In the genomic region with DNA sequence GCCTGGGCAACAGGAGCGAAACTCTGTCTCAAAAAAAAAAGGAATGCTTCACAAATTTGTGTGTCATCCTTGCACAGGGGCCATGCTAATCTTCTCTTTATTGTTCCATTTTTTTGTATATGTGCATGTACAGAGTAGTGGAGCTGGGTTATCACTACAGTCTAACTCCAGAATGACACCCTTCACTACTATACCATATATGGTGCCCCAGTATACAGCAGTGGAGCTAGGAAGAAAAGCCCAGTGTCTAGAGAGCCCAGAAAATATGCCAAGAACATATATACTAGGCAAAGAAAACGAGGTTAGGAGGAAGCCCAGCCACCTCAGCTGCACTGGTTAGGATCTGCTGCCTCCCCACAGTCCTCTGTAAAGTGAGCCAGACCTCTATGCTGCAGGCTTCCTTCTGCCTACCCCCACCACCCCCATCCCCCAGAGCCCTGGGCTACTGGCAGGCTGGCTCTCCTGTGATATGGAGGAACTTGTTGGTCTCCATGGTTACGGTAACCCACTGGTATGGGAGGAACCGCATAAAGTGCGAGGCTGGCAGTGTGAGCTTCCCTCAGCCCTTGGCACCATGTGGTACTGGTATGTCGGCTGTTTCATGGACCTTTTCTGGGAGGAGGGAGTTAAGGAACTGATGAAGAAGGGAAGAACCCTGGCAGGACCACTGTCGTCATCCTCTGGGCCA, we compare ENCODE assay signal across 9 cellular contexts. TPM values are rescaled to one million over a fixed set of nuclear protein-coding genes. Genes with fewer than 3 reads are reported as not detected.
DNase-seq lines count a peak whose midpoint lies in the region; ATAC-seq, FAIRE-seq and TF ChIP-seq lines count a peak whose summit lies in the region.
"Had no signal": no experiment of that assay in that cellular context is flagged by ENCODE, and none has a peak within 500 bp of the region (broad histone marks: within the 10 kb centered on the region; RNA-seq: fewer than 3 reads in every experiment).

No MANE protein-coding gene starts in this region.

- H3K4me2 ChIP-seq in H1 (ENCODE audit: insufficient read depth in 1 of 2, low read depth in 2 of 2, low read length in 2 of 2) (peak overlapping the region; percentile 26 to 53; a peak in 3 of 4 replicates), neural cell (ENCODE audit: low read length) (no peak overlapping the region), neuronal stem cell (ENCODE audit: insufficient read depth, low read length, poor library complexity, severe bottlenecking) (no peak overlapping the region)

- ATAC-seq in GM18858 (IDR thresholded peaks at IDR 0.05; ENCODE audit: unreplicated experiment) = no peak

- H2BK12ac ChIP-seq in H1 (ENCODE audit: low read depth, low read length) = no peak overlapping the region; the same call in 1 of the 2 replicates
- H2BK12ac ChIP-seq in neuronal stem cell (ENCODE audit: low read length) = no peak overlapping the region

- FAIRE-seq in H1 (lab: Jason Lieb, UNC) = peak; percentile 88
- FAIRE-seq: GM12891 had no signal

- H2AK5ac ChIP-seq in H1 (ENCODE audit: low read depth, low read length) (no peak overlapping the region), neuronal stem cell (ENCODE audit: low read depth, low read length) (no peak overlapping the region)

- TF ChIP-seq EP300 in H1 (IDR thresholded peaks at IDR 0.05; ENCODE audit: borderline replicate concordance in 1 of 2, low read depth in 2 of 2, low read length in 2 of 2) = 0 out of 3 replicates have a peak, but pooled peaks of 1 of the 2 experiments have one; percentile 38
- no peak for TF ChIP-seq EP300 in neural cell (conservative IDR thresholded peaks at IDR 0.05; ENCODE audit: poor library complexity, severe bottlenecking)

- peaks cover 0 to 75% of the 10 kb centered on the region in 2 experiments; a peak in 2 of 4 replicates for H3K79me2 ChIP-seq in H1 (ENCODE audit: control insufficient read depth in 1 of 2, insufficient read depth in 2 of 2, low read length in 2 of 2)
- no peaks in the 10 kb centered on the region for H3K79me2 ChIP-seq in neural cell (replicated peaks; ENCODE audit: insufficient read depth, low read length)

- H3K4me1 ChIP-seq in H1 (replicated peaks in 1 of 4; ENCODE audit: control insufficient read depth in 3 of 4, insufficient read depth in 4 of 4, low read length in 3 of 4) (peaks cover 13 to 30% (median 20%) of the 10 kb centered on the region in 4 experiments), neuronal stem cell (ENCODE audit: control insufficient read depth in 2 of 2, insufficient read depth in 1 of 2, low read depth in 1 of 2, low read length in 2 of 2) (peaks cover 17 to 24% of the 10 kb centered on the region in 2 donors)

- DNase-seq in EH (ENCODE audit: low read depth) = peak; percentile 18
- DNase-seq in NCI-H226 = peak; percentile 97
- DNase-seq in H1 (ENCODE audit: low read depth in 1 of 2, low spot score in 2 of 2) = peak in 1 of 2 experiments; percentile 69
- DNase-seq in neuronal stem cell (ENCODE audit: low spot score) = no peak
- no peak for DNase-seq in NCI-H2171 treated with DMSO at 0.1 percent for 48 hours (lab: John Stamatoyannopoulos, UW)
- no peak for DNase-seq in SK-N-DZ (ENCODE audit: low spot score)

- TF ChIP-seq CTCF in H1 (IDR thresholded peaks at IDR 0.05; ENCODE audit: control extremely low read depth in 1 of 3, insufficient read depth in 1 of 3, low read depth in 1 of 3, low read length in 3 of 3) (no peak), neural cell (IDR thresholded peaks at IDR 0.05; ENCODE audit: poor library complexity, severe bottlenecking) (no peak)

- H3K36me3 ChIP-seq in H1 (ENCODE audit: control insufficient read depth in 2 of 4, insufficient read depth in 4 of 4, low read length in 3 of 4) (no peaks in the 10 kb centered on the region), neural cell (ENCODE audit: insufficient read depth, low read length) (no peaks in the 10 kb centered on the region), neuronal stem cell (replicated peaks in 1 of 2; ENCODE audit: control insufficient read depth in 2 of 2, insufficient read depth in 2 of 2, low read length in 2 of 2) (peaks cover 0 to 2% of the 10 kb centered on the region in 2 donors)

- H3K9ac ChIP-seq in H1 (replicated peaks in 1 of 4; ENCODE audit: extremely low read depth in 1 of 4, low read depth in 3 of 4, low read length in 3 of 4) (no peak overlapping the region; a peak in 1 of 7 replicates), neural cell (ENCODE audit: low read length) (peak overlapping the region; percentile 5), neuronal stem cell (ENCODE audit: low read depth, low read length, poor library complexity) (no peak overlapping the region)

- no peaks in the 10 kb centered on the region for H3K9me2 ChIP-seq in neural cell (ENCODE audit: insufficient read depth, low read length)

- no peak overlapping the region for H3K56ac ChIP-seq in H1 (replicated peaks; ENCODE audit: insufficient read length, low read depth, low read length)

- no peak overlapping the region for H3K14ac ChIP-seq in H1 (ENCODE audit: insufficient read length)
- H3K14ac ChIP-seq in neuronal stem cell (ENCODE audit: low read length) = no peak overlapping the region

- H3K4me3 ChIP-seq in H1 (ENCODE audit: extremely low read depth in 1 of 4, insufficient read depth in 2 of 4, low read depth in 3 of 4, low read length in 4 of 4) (peak overlapping the region in 2 of 4 experiments; percentile 10 to 13; a peak in 1 of 8 replicates), neural cell (ENCODE audit: low read length) (peak overlapping the region; percentile 33), neuronal stem cell (ENCODE audit: low read length in 2 of 2) (no peak overlapping the region)

- 0 out of 2 replicates have a peak, but pooled peaks cover 3% of the 10 kb centered on the region for H3K23me2 ChIP-seq in H1 (ENCODE audit: low read depth, low read length)

- H3K9me3 ChIP-seq in H1 (ENCODE audit: insufficient read depth in 2 of 2, low read depth in 1 of 2, low read length in 1 of 2) = no peaks in the 10 kb centered on the region
- no peaks in the 10 kb centered on the region for H3K9me3 ChIP-seq in neural cell (ENCODE audit: low read length)
- H3K9me3 ChIP-seq in neuronal stem cell (replicated peaks in 1 of 2; ENCODE audit: control insufficient read depth in 2 of 2, insufficient read depth in 1 of 2, low read depth in 1 of 2, low read length in 2 of 2) = peaks cover 0 to 2% of the 10 kb centered on the region in 2 donors

- H3F3A ChIP-seq in neural cell (ENCODE audit: insufficient read depth, low read length, poor library complexity, severe bottlenecking) = no peaks in the 10 kb centered on the region

- H3K27me3 ChIP-seq in H1 (replicated peaks in 1 of 4; ENCODE audit: control insufficient read depth in 3 of 4, extremely low read depth in 1 of 4, insufficient read depth in 3 of 4, low read length in 3 of 4) (no peaks in the 10 kb centered on the region), neural cell (ENCODE audit: insufficient read depth, low read depth, low read length) (no peaks in the 10 kb centered on the region), neuronal stem cell (ENCODE audit: control insufficient read depth in 3 of 3, insufficient read depth in 3 of 3, low read depth in 1 of 3, low read length in 3 of 3) (no peaks in the 10 kb centered on the region)

- TF ChIP-seq POLR2A in H1 (IDR thresholded peaks at IDR 0.05; ENCODE audit: control extremely low read depth in 1 of 2, low read depth in 2 of 2, low read length in 2 of 2) = no peak; a peak in 1 of 3 replicates

- H3K27ac ChIP-seq in H1 (ENCODE audit: low read depth, low read length) (no peak overlapping the region), neural cell (ENCODE audit: low read length) (no peak overlapping the region), neuronal stem cell (replicated peaks; ENCODE audit: low read length) (no peak overlapping the region)

- H4K8ac ChIP-seq in H1 (ENCODE audit: extremely low read depth, insufficient read depth, low read length) (no peak overlapping the region), neuronal stem cell (ENCODE audit: low read depth, low read length) (no peak overlapping the region)

- H2BK5ac ChIP-seq in H1 (ENCODE audit: low read depth, low read length) (no peak overlapping the region), neuronal stem cell (ENCODE audit: low read length) (no peak overlapping the region)

- H2BK120ac ChIP-seq in H1 (replicated peaks; ENCODE audit: low read depth, low read length) (no peak overlapping the region), neuronal stem cell (ENCODE audit: low read depth, low read length) (no peak overlapping the region)

- CTCF ChIA-PET in H1 (lab: Charles Lee; ENCODE audit: partially characterized antibody) = interaction anchor here (0.7 to 5.4 kb wide), 17 partner anchors 7 to 104 kb away, joined by 3 to 38 read pairs (median 5); a partner anchor contains a TSS

- 55% methylated on average over 7 of the region's 7 CpGs; no CpG with 5 or more reads in 1 of the 2 experiments for WGBS in H1 (ENCODE audit: extremely low coverage in 1 of 2, insufficient coverage in 1 of 2, insufficient read length in 1 of 2, insufficient replicate concordance in 2 of 2, low coverage in 1 of 2, low lambda C conversion rate in 2 of 2, missing lambda C conversion rate in 1 of 2), 2 experiments
- no CpG with 5 or more reads among the region's 7 CpGs for WGBS in neuronal stem cell (ENCODE audit: extremely low coverage in 2 of 2, insufficient read length in 2 of 2, insufficient replicate concordance in 1 of 2), 2 donors

- H3K18ac ChIP-seq in H1 (ENCODE audit: extremely low read depth, low read length) (no peak overlapping the region), neuronal stem cell (ENCODE audit: low read length) (no peak overlapping the region)

- no peak overlapping the region for H2AFZ ChIP-seq in H1 (ENCODE audit: low read length)
- no peak overlapping the region for H2AFZ ChIP-seq in neural cell (ENCODE audit: low read depth, low read length)
- no peak overlapping the region for H2AFZ ChIP-seq in neuronal stem cell (ENCODE audit: low read length)

- H3K4ac ChIP-seq in H1 (replicated peaks; ENCODE audit: insufficient read length, low read depth, low read length) = no peak overlapping the region
- H3K4ac ChIP-seq in neuronal stem cell (ENCODE audit: low read length) = no peak overlapping the region

- POLR2A ChIA-PET in H1 (lab: Charles Lee; ENCODE audit: partially characterized antibody) = interaction anchor here (0.6 to 2.5 kb wide), 13 partner anchors 9 to 869 kb away, joined by 3 to 8 read pairs (median 4); a partner anchor contains a TSS

- H2BK20ac ChIP-seq in H1 (ENCODE audit: low read length) = no peak overlapping the region

- H3K79me1 ChIP-seq in H1 (ENCODE audit: low read depth, low read length) = peaks cover 25% of the 10 kb centered on the region
- H3K79me1 ChIP-seq in neuronal stem cell (ENCODE audit: low read depth, low read length) = peaks cover 5% of the 10 kb centered on the region

- TF ChIP-seq RAD21 in H1 (IDR thresholded peaks at IDR 0.05 in 1 of 2, conservative IDR thresholded peaks at IDR 0.05 in 1 of 2; ENCODE audit: low read depth in 2 of 2, low read length in 2 of 2) = 0 out of 4 replicates have a peak, but pooled peaks of 1 of the 2 experiments have one; percentile 3
- no peak for TF ChIP-seq RAD21 in neural cell (conservative IDR thresholded peaks at IDR 0.05)

- no peak overlapping the region for H3K23ac ChIP-seq in H1 (ENCODE audit: insufficient read length)
- no peak overlapping the region for H3K23ac ChIP-seq in neuronal stem cell (ENCODE audit: low read depth, low read length, poor library complexity)

- H4K20me1 ChIP-seq in H1 (replicated peaks in 1 of 2; ENCODE audit: control insufficient read depth in 1 of 2, insufficient read depth in 2 of 2, low read length in 2 of 2) (peaks cover 3 to 23% of the 10 kb centered on the region in 2 experiments), neural cell (ENCODE audit: insufficient read depth) (no peaks in the 10 kb centered on the region)

- H2BK15ac ChIP-seq in H1 (ENCODE audit: low read length) (no peak overlapping the region), neuronal stem cell (ENCODE audit: low read length) (no peak overlapping the region)

- no peak overlapping the region for H4K91ac ChIP-seq in H1 (replicated peaks; ENCODE audit: insufficient read length, low read length)
- no peak overlapping the region for H4K91ac ChIP-seq in neuronal stem cell (ENCODE audit: low read depth, low read length, poor library complexity)

- H4K5ac ChIP-seq in H1 (ENCODE audit: insufficient read length, low read depth, low read length) = no peak overlapping the region

RNA-seq across cellular contexts. Expression of a gene that starts 34.3 kb away (rescaled TPM):
- total RNA-seq in H1 (2021; fragmentation: NEBNext Ultra II Directional; extraction: Animal tissue kit (Norgen Biotek cat#: 25700)) = 78.0 and 80.1 TPM in 2 replicates
- polyA plus RNA-seq in H1 (2011; rRNA removed) (54.6 and 75.9 TPM in 2 replicates), neural cell (41.5 and 51.0 TPM in 2 replicates)
- 67.2 TPM for polyA plus RNA-seq in H1 (2011; cell fraction: cytosol; rRNA removed)
- polyA plus RNA-seq in H1 (2011; cell fraction: nucleus; rRNA removed) = 110 TPM
- polyA plus RNA-seq in H1 (2012, experiment 1 of 2) = 55.1 to 84.2 TPM (median 78.1 TPM) in 4 replicates
- 64.1 TPM for polyA plus RNA-seq in H1 (2012, experiment 2 of 2)
- polyA plus RNA-seq in H1 (2013, experiment 1 of 2) = 47.1 TPM
- polyA plus RNA-seq in H1 (2013, experiment 2 of 2) = 41.5 TPM
- polyA minus RNA-seq in H1 (2011; rRNA and poly(A)+ RNA removed) = 54.5 and 69.3 TPM in 2 replicates
- polyA minus RNA-seq in H1 (2011; cell fraction: cytosol; rRNA and poly(A)+ RNA removed) = 50.3 TPM
- 42.1 TPM for polyA minus RNA-seq in H1 (2011; cell fraction: nucleus; rRNA and poly(A)+ RNA removed)
- 40.3 and 41.1 TPM in 2 replicates for polyA minus RNA-seq in neural cell
- polyA plus RNA-seq in neuronal stem cell (2013, experiment 1 of 2) = 74.6 TPM
- 74.3 TPM for polyA plus RNA-seq in neuronal stem cell (2013, experiment 2 of 2)
- 115 and 123 TPM in 2 replicates for polyA plus RNA-seq in SK-N-DZ (2014; cell fraction: cytosol; rRNA removed)
- 163 and 172 TPM in 2 replicates for polyA plus RNA-seq in SK-N-DZ (2014; cell fraction: nucleus; rRNA removed)

RNA-seq across cellular contexts. Expression of a gene that starts 43.8 kb away (rescaled TPM):
- total RNA-seq in H1 (2021; fragmentation: NEBNext Ultra II Directional; extraction: Animal tissue kit (Norgen Biotek cat#: 25700)) = 56.5 and 58.5 TPM in 2 replicates
- 19.3 and 24.4 TPM in 2 replicates for polyA plus RNA-seq in H1 (2011; rRNA removed)
- polyA plus RNA-seq in H1 (2011; cell fraction: cytosol; rRNA removed) = 18.1 TPM
- 32.7 TPM for polyA plus RNA-seq in H1 (2011; cell fraction: nucleus; rRNA removed)
- 29.2 to 30.7 TPM (median 29.5 TPM) in 4 replicates for polyA plus RNA-seq in H1 (2012, experiment 1 of 2)
- 25.5 TPM for polyA plus RNA-seq in H1 (2012, experiment 2 of 2)
- polyA plus RNA-seq in H1 (2013, experiment 1 of 2) = 30.7 TPM
- polyA plus RNA-seq in H1 (2013, experiment 2 of 2) = 28.7 TPM
- polyA minus RNA-seq in H1 (2011; rRNA and poly(A)+ RNA removed) = 22.4 and 28.2 TPM in 2 replicates
- polyA minus RNA-seq in H1 (2011; cell fraction: cytosol; rRNA and poly(A)+ RNA removed) = 38.7 TPM
- 28.2 TPM for polyA minus RNA-seq in H1 (2011; cell fraction: nucleus; rRNA and poly(A)+ RNA removed)
- 5.2 and 11.3 TPM in 2 replicates for polyA plus RNA-seq in neural cell
- polyA minus RNA-seq in neural cell = 19.2 and 21.8 TPM in 2 replicates
- polyA plus RNA-seq in neuronal stem cell (2013, experiment 1 of 2) = 29.7 TPM
- 29.6 TPM for polyA plus RNA-seq in neuronal stem cell (2013, experiment 2 of 2)
- polyA plus RNA-seq in SK-N-DZ (2014; cell fraction: cytosol; rRNA removed) = 15.2 and 15.4 TPM in 2 replicates
- polyA plus RNA-seq in SK-N-DZ (2014; cell fraction: nucleus; rRNA removed) = 9.8 and 11.1 TPM in 2 replicates

RNA-seq across cellular contexts. Expression of a gene that starts 56.1 kb away (rescaled TPM):
- 31.1 and 34.1 TPM in 2 replicates for total RNA-seq in H1 (2021; fragmentation: NEBNext Ultra II Directional; extraction: Animal tissue kit (Norgen Biotek cat#: 25700))
- 20.0 and 23.7 TPM in 2 replicates for polyA plus RNA-seq in H1 (2011; rRNA removed)
- 27.8 TPM for polyA plus RNA-seq in H1 (2011; cell fraction: cytosol; rRNA removed)
- 43.0 TPM for polyA plus RNA-seq in H1 (2011; cell fraction: nucleus; rRNA removed)
- 24.6 to 30.7 TPM (median 25.7 TPM) in 4 replicates for polyA plus RNA-seq in H1 (2012, experiment 1 of 2)
- polyA plus RNA-seq in H1 (2012, experiment 2 of 2) = 18.0 TPM
- 14.5 TPM for polyA plus RNA-seq in H1 (2013, experiment 1 of 2)
- polyA plus RNA-seq in H1 (2013, experiment 2 of 2) = 13.6 TPM
- 20.8 and 23.4 TPM in 2 replicates for polyA minus RNA-seq in H1 (2011; rRNA and poly(A)+ RNA removed)
- polyA minus RNA-seq in H1 (2011; cell fraction: cytosol; rRNA and poly(A)+ RNA removed) = 10.6 TPM
- polyA minus RNA-seq in H1 (2011; cell fraction: nucleus; rRNA and poly(A)+ RNA removed) = 20.5 TPM
- polyA plus RNA-seq in neural cell = 53.6 and 66.7 TPM in 2 replicates
- 36.3 and 37.3 TPM in 2 replicates for polyA minus RNA-seq in neural cell
- polyA plus RNA-seq in neuronal stem cell (2013, experiment 1 of 2) = 15.2 TPM
- 15.8 TPM for polyA plus RNA-seq in neuronal stem cell (2013, experiment 2 of 2)
- 65.1 and 69.4 TPM in 2 replicates for polyA plus RNA-seq in SK-N-DZ (2014; cell fraction: cytosol; rRNA removed)
- polyA plus RNA-seq in SK-N-DZ (2014; cell fraction: nucleus; rRNA removed) = 88.4 and 112 TPM in 2 replicates

Comparison
In these comparisons a context has a peak if more than half of its experiments do, and no peak if none do; other contexts are left out.
1. DNase-seq: peak in EH (single experiment) and NCI-H226 (single experiment); none in neuronal stem cell (single experiment), NCI-H2171 treated with DMSO at 0.1 percent for 48 hours (single experiment) and SK-N-DZ (single experiment).
2. H3K4me2 ChIP-seq: peak in H1 (2 of 2); none in neural cell (single experiment) and neuronal stem cell (single experiment).